In the genomic region with DNA sequence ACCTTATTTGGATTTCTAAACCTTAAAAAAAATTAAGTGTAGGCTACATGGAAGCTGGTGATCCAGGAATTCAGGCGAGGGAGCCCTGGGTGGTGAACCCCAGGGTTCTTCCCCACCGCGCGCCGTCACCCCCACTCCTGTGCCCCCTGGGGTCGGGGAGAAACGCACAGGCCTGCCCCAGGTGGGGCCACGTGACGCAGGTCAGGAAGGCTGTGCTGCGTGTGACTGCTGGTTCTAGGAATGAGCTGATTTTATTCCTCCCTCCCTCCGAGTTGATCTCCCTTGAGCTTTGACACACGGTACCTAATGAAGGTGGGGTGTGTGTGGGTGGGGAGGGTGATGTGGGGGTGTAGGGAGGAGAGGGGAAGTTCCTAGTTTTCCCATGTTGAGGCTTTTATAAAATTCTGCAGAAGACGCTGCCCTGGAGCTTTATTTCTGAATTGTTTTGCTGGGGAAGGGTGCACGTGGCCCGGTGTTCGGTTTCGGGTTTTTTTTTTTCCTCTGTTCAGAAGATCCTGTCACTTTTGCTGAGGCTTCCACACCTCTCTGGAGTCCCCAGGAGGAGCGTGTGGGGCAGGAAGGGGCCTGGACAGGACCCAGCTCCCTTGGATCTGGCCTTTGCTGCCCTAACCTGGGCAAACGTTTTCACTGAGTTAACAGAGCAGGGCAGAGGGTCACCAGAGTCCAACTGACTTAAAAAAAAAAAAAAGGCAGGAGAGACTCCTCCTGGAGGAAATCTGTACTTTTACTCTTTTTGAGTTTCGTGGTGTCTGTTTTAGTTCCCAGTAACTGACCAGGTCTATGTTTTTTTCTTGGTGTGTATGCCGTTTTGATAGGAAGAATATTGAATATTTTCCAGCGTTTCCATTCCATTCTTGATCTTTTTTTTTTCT, we compare ENCODE assay signal across 8 cellular contexts. TPM values are rescaled to one million over a fixed set of nuclear protein-coding genes. Genes with fewer than 3 reads are reported as not detected.
DNase-seq lines count a peak whose midpoint lies in the region; ATAC-seq and TF ChIP-seq lines count a peak whose summit lies in the region.

No MANE protein-coding gene starts in this region.

- 14% methylated on average over 20 to 22 of the region's 22 CpGs for WGBS in GM23248 (ENCODE audit: low coverage in 1 of 2, low lambda C conversion rate in 2 of 2, missing lambda C conversion rate in 2 of 2), 2 experiments
- 1 to 2% methylated on average over 19 to 22 of the region's 22 CpGs for WGBS in body of pancreas, 2 donors

- peak; percentile 18 for ATAC-seq in body of pancreas
- peak; percentile 51 for ATAC-seq in stimulated activated memory B cell treated with anti-CD40 and anti-IgM and Interleukin-4, amounts not matched to agents 10 μg/mL and 1 μg/mL and 100 μg/mL, for 72 hours
- no peak for ATAC-seq in GM21528 (IDR thresholded peaks at IDR 0.05; ENCODE audit: low FRiP score, unreplicated experiment)

- H3K4me2 ChIP-seq in BLaER1 treated with 17β-estradiol and CSF1 and Interleukin-3, amounts not matched to agents 10 nM and 100 nM: peak overlapping the region; percentile 90 to 100 (median 97)
- H3K4me2 ChIP-seq in GM23248 (ENCODE audit: unreplicated experiment): peak overlapping the region; percentile 95

- intact Hi-C loops in body of pancreas (cut with DNase I): no loop called here

- peak overlapping the region; percentile 84 to 97 (median 93) for H3K9ac ChIP-seq in BLaER1 treated with 17β-estradiol and CSF1 and Interleukin-3, amounts not matched to agents 10 nM and 100 nM
- peak overlapping the region; percentile 89 for H3K9ac ChIP-seq in GM23248

- in situ Hi-C loops in GM23248 (cut with MboI): no loop called here

- H3K27ac Mint-ChIP-seq in stimulated activated memory B cell treated with anti-CD40 and anti-IgM and Interleukin-4, amounts not matched to agents 10 μg/mL and 1 μg/mL and 100 μg/mL, for 72 hours: peak overlapping the region; percentile 75

- peak in 2 of 3 donors; percentile 33 to 49 for TF ChIP-seq POLR2A in body of pancreas (IDR thresholded peaks at IDR 0.05)

- peaks cover 0 to 19% (median 0%) of the 10 kb centered on the region in 11 experiments; a peak in 3 of 22 replicates for H3K36me3 ChIP-seq in BLaER1 treated with 17β-estradiol and CSF1 and Interleukin-3, amounts not matched to agents 10 nM and 100 nM
- no peaks in the 10 kb centered on the region for H3K36me3 ChIP-seq in GM23248 (ENCODE audit: low read depth)
- no peaks in the 10 kb centered on the region for H3K36me3 ChIP-seq in body of pancreas (replicated peaks in 1 of 2; ENCODE audit: insufficient read depth in 1 of 2, low read depth in 2 of 2)

- DNase-seq in GM23248 (peak; percentile 51), RPMI8226 (peak; percentile 59), body of pancreas (peak; percentile 55 to 70 (median 60)), left kidney (ENCODE audit: low read depth, low spot score) (peak; percentile 65), SIG-M5 (lab: John Stamatoyannopoulos, UW) (no peak)

- peak overlapping the region; percentile 88 for H3K4me3 Mint-ChIP-seq in stimulated activated memory B cell treated with anti-CD40 and anti-IgM and Interleukin-4, amounts not matched to agents 10 μg/mL and 1 μg/mL and 100 μg/mL, for 72 hours

- no peaks in the 10 kb centered on the region for H3K9me3 ChIP-seq in BLaER1 treated with 17β-estradiol and CSF1 and Interleukin-3, amounts not matched to agents 10 nM and 100 nM (replicated peaks in 1 of 11)
- H3K9me3 ChIP-seq in GM23248 (ENCODE audit: low read depth) (no peaks in the 10 kb centered on the region), body of pancreas (no peaks in the 10 kb centered on the region)

- H3F3A ChIP-seq in GM23248 (ENCODE audit: insufficient read depth): peaks cover 5% of the 10 kb centered on the region; the same call in 1 of the 2 replicates

- H3K27me3 ChIP-seq in BLaER1 treated with 17β-estradiol and CSF1 and Interleukin-3, amounts not matched to agents 10 nM and 100 nM: no peaks in the 10 kb centered on the region
- H3K27me3 ChIP-seq in GM23248 (replicated peaks; ENCODE audit: insufficient read depth) (no peaks in the 10 kb centered on the region), body of pancreas (no peaks in the 10 kb centered on the region)

- no peak overlapping the region for H2AFZ ChIP-seq in GM23248

- H3K4me3 ChIP-seq in BLaER1 treated with 17β-estradiol and CSF1 and Interleukin-3, amounts not matched to agents 10 nM and 100 nM: peak overlapping the region; percentile 71 to 92 (median 86)
- H3K4me3 ChIP-seq in GM23248 (peak overlapping the region; percentile 99), body of pancreas (peak overlapping the region; percentile 22 to 66)

- H3K27ac ChIP-seq in BLaER1 treated with 17β-estradiol and CSF1 and Interleukin-3, amounts not matched to agents 10 nM and 100 nM: peak overlapping the region in 8 of 11 experiments; percentile 91 to 98 (median 95); a peak in 15 of 22 replicates
- H3K27ac ChIP-seq in GM23248 (peak overlapping the region; percentile 22), body of pancreas (peak overlapping the region; percentile 74 to 97 (median 96))

- peaks cover 70% of the 10 kb centered on the region for H3K4me1 Mint-ChIP-seq in stimulated activated memory B cell treated with anti-CD40 and anti-IgM and Interleukin-4, amounts not matched to agents 10 μg/mL and 1 μg/mL and 100 μg/mL, for 72 hours

- peaks cover 47 to 73% (median 66%) of the 10 kb centered on the region in 10 experiments for H3K4me1 ChIP-seq in BLaER1 treated with 17β-estradiol and CSF1 and Interleukin-3, amounts not matched to agents 10 nM and 100 nM
- peaks cover 7% of the 10 kb centered on the region; the same call in 1 of the 2 replicates for H3K4me1 ChIP-seq in GM23248 (ENCODE audit: insufficient read depth)
- peaks cover 68% of the 10 kb centered on the region for H3K4me1 ChIP-seq in body of pancreas

- no peaks in the 10 kb centered on the region for H3K9me2 ChIP-seq in GM23248 (ENCODE audit: insufficient read depth)

- H3K27me3 Mint-ChIP-seq in stimulated activated memory B cell treated with anti-CD40 and anti-IgM and Interleukin-4, amounts not matched to agents 10 μg/mL and 1 μg/mL and 100 μg/mL, for 72 hours: no peaks in the 10 kb centered on the region

- H3K36me3 Mint-ChIP-seq in stimulated activated memory B cell treated with anti-CD40 and anti-IgM and Interleukin-4, amounts not matched to agents 10 μg/mL and 1 μg/mL and 100 μg/mL, for 72 hours: no peaks in the 10 kb centered on the region

- H3K79me2 ChIP-seq in GM23248 (ENCODE audit: insufficient read depth): peaks cover 69% of the 10 kb centered on the region

- H3K9me3 Mint-ChIP-seq in stimulated activated memory B cell treated with anti-CD40 and anti-IgM and Interleukin-4, amounts not matched to agents 10 μg/mL and 1 μg/mL and 100 μg/mL, for 72 hours: no peaks in the 10 kb centered on the region

- peak in 3 of 7 experiments; percentile 13 to 31 (median 19) for TF ChIP-seq CTCF in body of pancreas (IDR thresholded peaks at IDR 0.05)

- H4K20me1 ChIP-seq in BLaER1 treated with 17β-estradiol and CSF1 and Interleukin-3, amounts not matched to agents 10 nM and 100 nM: peaks cover 44 to 55% (median 54%) of the 10 kb centered on the region in 11 experiments; a peak in 21 of 22 replicates
- H4K20me1 ChIP-seq in GM23248 (ENCODE audit: insufficient read depth): peaks cover 20% of the 10 kb centered on the region; the same call in 1 of the 2 replicates

RNA-seq across cellular contexts. Expression of a gene that starts 55.8 kb away (rescaled TPM):
- total RNA-seq in GM23248 (2014; rRNA removed; shearing (Covaris generic)): 35.1 and 46.3 TPM in 2 replicates
- 10.6 and 11.6 TPM in 2 replicates for polyA plus RNA-seq in GM23248 (2016; fragmentation: Nextera tagmentation; extraction: Ambion mirVana)
- 100 to 1,000 TPM in 1 of 2 donors, 10 to 100 TPM in 1; 76.5 to 221 TPM for total RNA-seq in body of pancreas

Comparison
In these comparisons a context has a peak if more than half of its experiments do, and no peak if none do; other contexts are left out.
1. H3K27ac ChIP-seq: peak in every context shown above with its lines; median percentile 96 in body of pancreas; 95 in BLaER1 treated with 17β-estradiol and CSF1 and Interleukin-3, amounts not matched to agents 10 nM and 100 nM; 22 in GM23248.
2. H3K4me3 ChIP-seq: peak in every context shown above with its lines; median percentile 99 in GM23248; 86 in BLaER1 treated with 17β-estradiol and CSF1 and Interleukin-3, amounts not matched to agents 10 nM and 100 nM; 44 in body of pancreas.